ENCODE assay signal across 17 cellular contexts in genomic region chr17:37360632-37361031, GRCh38. TPM values are rescaled to one million over a fixed set of nuclear protein-coding genes. Genes with fewer than 3 reads are reported as not detected.
DNase-seq lines count a peak whose midpoint lies in the region; ATAC-seq, FAIRE-seq and TF ChIP-seq lines count a peak whose summit lies in the region.
"Had no signal": no experiment of that assay in that cellular context is flagged by ENCODE, and none has a peak within 500 bp of the region (broad histone marks: within the 10 kb centered on the region; RNA-seq: fewer than 3 reads in every experiment).

No MANE protein-coding gene starts in this region.

- H3K9ac ChIP-seq in K562 (ENCODE audit: insufficient read depth in 1 of 2, low read depth in 2 of 2, low read length in 2 of 2) = peak overlapping the region in 1 of 2 experiments; percentile 92; a peak in 1 of 4 replicates
- H3K9ac ChIP-seq: parathyroid adenoma, SK-N-SH had no signal

- H3K4me3 ChIP-seq in K562 = no peak overlapping the region
- H3K4me3 ChIP-seq: mucosa of descending colon had no signal

- DNase-seq in HCEC 1CT (peak; percentile 41), K562 (ENCODE audit: extremely low read depth in 1 of 4, low spot score in 3 of 4) (no peak), kidney tubule cell (ENCODE audit: low spot score) (peak; percentile 24), medulla oblongata (ENCODE audit: extremely low spot score) (no peak), NCI-H1694 (lab: John Stamatoyannopoulos, UW) (no peak)
- DNase-seq: activated CD8-positive, alpha-beta memory T cell treated with anti-CD3 and anti-CD28 coated beads, Interleukin-2, amount 50 U/mL, for 48 hours; activated naive CD8-positive, alpha-beta T cell treated with anti-CD3 and anti-CD28 coated beads, Interleukin-2, amount 10 ng/mL, durations not matched to agents 7 days and 5 days; mucosa of descending colon; NCI-H2081; SK-N-SH; stimulated activated CD4-positive, alpha-beta T cell treated with anti-CD3 and anti-CD28 coated beads, Interleukin-15, amount 100 ng/mL, for 24 hours; transverse colon had no signal

- intact Hi-C loops in K562 (cut with micrococcal nuclease) = loop anchor here (10.0 kb wide), 1 partner anchor 76 kb away; no protein-coding TSS in a partner anchor

- no peaks in the 10 kb centered on the region for H4K20me1 ChIP-seq in K562 (replicated peaks; ENCODE audit: control insufficient read depth, insufficient read depth, low read length)

- no peak for TF ChIP-seq EP300 in K562 (IDR thresholded peaks at IDR 0.05; ENCODE audit: low read length)

- ATAC-seq in K562 = no peak
- ATAC-seq in HG02973 (IDR thresholded peaks at IDR 0.05; ENCODE audit: unreplicated experiment) = no peak
- ATAC-seq in GM21526 (IDR thresholded peaks at IDR 0.05; ENCODE audit: low FRiP score, unreplicated experiment) = no peak
- ATAC-seq: mucosa of descending colon had no signal

- H3K27me3 ChIP-seq in K562 (ENCODE audit: control insufficient read depth in 2 of 2, insufficient read depth in 2 of 2, low read length in 2 of 2) = no peaks in the 10 kb centered on the region
- H3K27me3 ChIP-seq: transverse colon had no signal

- CTCF ChIA-PET in K562 (lab: Yijun Ruan, JAX; ENCODE audit: low intra/inter-chr PET ratio) = no interaction called here

- FAIRE-seq in K562 (lab: Jason Lieb, UNC) = no peak

- no TSS peak for BruUV-seq in K562 (replicated peaks; lab: Mats Ljungman, UMichigan)

- H3K36me3 ChIP-seq in K562 (ENCODE audit: control insufficient read depth, insufficient read depth, low read length) = peaks cover 10% of the 10 kb centered on the region; the same call in 1 of the 3 replicates
- H3K36me3 ChIP-seq: transverse colon had no signal

- H3K9me1 ChIP-seq in K562 (ENCODE audit: control insufficient read depth, insufficient read depth, low read length) = no peaks in the 10 kb centered on the region

- TF ChIP-seq CTCF in 22Rv1 (IDR thresholded peaks at IDR 0.05) (no peak), K562 (IDR thresholded peaks at IDR 0.05 in 2 of 3, conservative IDR thresholded peaks at IDR 0.05 in 1 of 3; ENCODE audit: insufficient read depth in 2 of 3, low read depth in 1 of 3, low read length in 3 of 3) (no peak)

- no peak overlapping the region for H3K4me2 ChIP-seq in K562 (ENCODE audit: insufficient read depth, low read length)

- H3K79me2 ChIP-seq in K562 (ENCODE audit: control insufficient read depth, insufficient read depth, low read length) = peaks cover 36% of the 10 kb centered on the region

- no peak for TF ChIP-seq RAD21 in K562 (CRISPR knock-in tag; conservative IDR thresholded peaks at IDR 0.05 in 1 of 2, IDR thresholded peaks at IDR 0.05 in 1 of 2)

- peak overlapping the region; percentile 91 for H3K27ac ChIP-seq in 22Rv1
- H3K27ac ChIP-seq in K562 (ENCODE audit: extremely low read depth, low read depth, low read length) = peak overlapping the region; percentile 97; the same call in 2 of the 3 replicates

- peaks cover 14 to 17% of the 10 kb centered on the region in 2 experiments for H3K4me1 ChIP-seq in K562 (replicated peaks in 1 of 2; ENCODE audit: control insufficient read depth in 2 of 2, insufficient read depth in 2 of 2, low read length in 2 of 2)

- 51% methylated on average over 3 of the region's 3 CpGs for WGBS in K562 (ENCODE audit: insufficient coverage, low coverage, missing lambda C conversion rate)

- peak overlapping the region; percentile 92 for H2AFZ ChIP-seq in K562 (ENCODE audit: low read depth, low read length)

- no peaks in the 10 kb centered on the region for H3K9me3 ChIP-seq in K562 (replicated peaks; ENCODE audit: control insufficient read depth, insufficient read depth, low read depth, low read length)
- H3K9me3 ChIP-seq: mucosa of descending colon, SK-N-SH, transverse colon had no signal

- no peak for TF ChIP-seq POLR2A in K562 (conservative IDR thresholded peaks at IDR 0.05)

- in situ Hi-C loops in K562 (cut with MboI) = no loop called here

- POLR2A ChIA-PET in K562 (lab: Yijun Ruan, JAX) = interaction anchor here (1.0 kb wide), 2 partner anchors 13 to 15 kb away, joined by 3 to 4 read pairs; partner anchors contain the start of gene C17orf78

TF ChIP-seq in K562, 482 proteins besides CTCF, POLR2A, EP300 and RAD21:
- TF ChIP-seq CEBPG (CRISPR knock-in tag; IDR thresholded peaks at IDR 0.05) (no peak), CEBPG (tag; conservative IDR thresholded peaks at IDR 0.05 in 1 of 2, IDR thresholded peaks at IDR 0.05 in 1 of 2) (peak; percentile 37 to 67; a peak in 2 of 4 replicates), ZNF586 (CRISPR knock-in tag; conservative IDR thresholded peaks at IDR 0.05) (no peak), ZNF23 (CRISPR knock-in tag; IDR thresholded peaks at IDR 0.05) (no peak), U2AF1 (optimal IDR thresholded peaks at IDR 0.05; ENCODE audit: low read depth, low read length) (no peak), CEBPB (tag; IDR thresholded peaks at IDR 0.05) (peak; percentile 73), CXXC5 (CRISPR knock-in tag; IDR thresholded peaks at IDR 0.05) (no peak), PML (IDR thresholded peaks at IDR 0.05; ENCODE audit: low read length) (no peak), ZNF79 (CRISPR knock-in tag; IDR thresholded peaks at IDR 0.05; ENCODE audit: low read depth) (no peak)

RNA-seq across cellular contexts. Expression of gene C17orf78, which starts 15.2 kb away (rescaled TPM):
- total RNA-seq in K562 (2011; cell fraction: chromatin; rRNA removed; ENCODE audit: low replicate concordance) = not detected in 2 replicates
- total RNA-seq in K562 (2011; cell fraction: nucleolus; rRNA removed) = not detected in 2 replicates
- not detected in 2 replicates for total RNA-seq in K562 (2011; cell fraction: nucleoplasm; rRNA removed)
- total RNA-seq in K562 (2014; rRNA removed) (not detected in 2 replicates), K562 (2014; rRNA removed; fragmentation: Illumina TruSeq; extraction: Trizol) (not detected in 2 replicates), K562 (2015; rRNA removed; fragmentation: Illumina TruSeq; extraction: Trizol) (not detected in 2 replicates), K562 (2021) (not detected in 2 replicates)
- polyA plus RNA-seq in K562 (2011; rRNA removed) (not detected in 2 replicates), K562 (2014; fragmentation: Illumina TruSeq; extraction: Trizol) (not detected in 2 replicates), K562 (2014; fragmentation: Nextera tagmentation; extraction: Ambion mirVana) (not detected), K562 (2014; rRNA removed) (not detected in 2 replicates)
- polyA plus RNA-seq in K562 (2011; cell fraction: cytosol; rRNA removed) = not detected in 2 replicates
- not detected in 2 replicates for polyA plus RNA-seq in K562 (2011; cell fraction: nucleus; rRNA removed)
- polyA plus RNA-seq in K562 (2012) = not detected in 2 replicates
- polyA minus RNA-seq in K562 (2011; rRNA and poly(A)+ RNA removed) = not detected in 2 replicates
- not detected in 2 replicates for polyA minus RNA-seq in K562 (2011; cell fraction: cytosol; rRNA and poly(A)+ RNA removed)
- not detected in 2 replicates for polyA minus RNA-seq in K562 (2011; cell fraction: nucleus; rRNA and poly(A)+ RNA removed)
- total RNA-seq: activated naive CD8-positive, alpha-beta T cell treated with anti-CD3 and anti-CD28 coated beads, Interleukin-2, amount 10 ng/mL, durations not matched to agents 7 days and 5 days; fibroblast of lung; mucosa of descending colon; transverse colon had no signal
- polyA plus RNA-seq: fibroblast of lung, SK-N-SH had no signal

RNA-seq across cellular contexts. Expression of gene ACACA, which starts 46.0 kb away (rescaled TPM):
- 448 and 898 TPM in 2 replicates for total RNA-seq in K562 (2011; cell fraction: chromatin; rRNA removed; ENCODE audit: low replicate concordance)
- 215 and 247 TPM in 2 replicates for total RNA-seq in K562 (2011; cell fraction: nucleolus; rRNA removed)
- total RNA-seq in K562 (2011; cell fraction: nucleoplasm; rRNA removed) = 361 and 377 TPM in 2 replicates
- total RNA-seq in K562 (2014; rRNA removed) (47.0 and 67.8 TPM in 2 replicates), K562 (2014; rRNA removed; fragmentation: Illumina TruSeq; extraction: Trizol) (88.4 and 95.3 TPM in 2 replicates), K562 (2015; rRNA removed; fragmentation: Illumina TruSeq; extraction: Trizol) (94.7 and 100 TPM in 2 replicates), K562 (2021) (135 and 151 TPM in 2 replicates)
- polyA plus RNA-seq in K562 (2011; rRNA removed) (64.7 and 103 TPM in 2 replicates), K562 (2014; fragmentation: Illumina TruSeq; extraction: Trizol) (93.5 and 94.1 TPM in 2 replicates), K562 (2014; fragmentation: Nextera tagmentation; extraction: Ambion mirVana) (10 to 100 TPM; 35.9 to 42.9 TPM), K562 (2014; rRNA removed) (54.9 and 55.3 TPM in 2 replicates)
- 76.2 and 81.2 TPM in 2 replicates for polyA plus RNA-seq in K562 (2011; cell fraction: cytosol; rRNA removed)
- polyA plus RNA-seq in K562 (2011; cell fraction: nucleus; rRNA removed) = 143 and 189 TPM in 2 replicates
- polyA plus RNA-seq in K562 (2012) = 48.1 and 76.8 TPM in 2 replicates
- 202 and 328 TPM in 2 replicates for polyA minus RNA-seq in K562 (2011; rRNA and poly(A)+ RNA removed)
- polyA minus RNA-seq in K562 (2011; cell fraction: cytosol; rRNA and poly(A)+ RNA removed) = 111 and 229 TPM in 2 replicates
- polyA minus RNA-seq in K562 (2011; cell fraction: nucleus; rRNA and poly(A)+ RNA removed) = 265 and 290 TPM in 2 replicates

RNA-seq across cellular contexts. Expression of gene TADA2A, which starts 46.1 kb away (rescaled TPM):
- 94.9 and 117 TPM in 2 replicates for total RNA-seq in K562 (2011; cell fraction: chromatin; rRNA removed; ENCODE audit: low replicate concordance)
- 54.7 and 67.1 TPM in 2 replicates for total RNA-seq in K562 (2011; cell fraction: nucleolus; rRNA removed)
- total RNA-seq in K562 (2011; cell fraction: nucleoplasm; rRNA removed) = 48.3 and 51.1 TPM in 2 replicates
- total RNA-seq in K562 (2014; rRNA removed) (13.8 and 20.0 TPM in 2 replicates), K562 (2014; rRNA removed; fragmentation: Illumina TruSeq; extraction: Trizol) (25.0 and 27.0 TPM in 2 replicates), K562 (2015; rRNA removed; fragmentation: Illumina TruSeq; extraction: Trizol) (21.8 and 24.1 TPM in 2 replicates), K562 (2021) (24.8 and 26.9 TPM in 2 replicates)
- polyA plus RNA-seq in K562 (2011; rRNA removed) (13.6 and 24.6 TPM in 2 replicates), K562 (2014; fragmentation: Illumina TruSeq; extraction: Trizol) (27.1 and 37.7 TPM in 2 replicates), K562 (2014; fragmentation: Nextera tagmentation; extraction: Ambion mirVana) (10 to 100 TPM; 28.0 to 33.5 TPM), K562 (2014; rRNA removed) (18.5 and 21.3 TPM in 2 replicates)
- polyA plus RNA-seq in K562 (2011; cell fraction: cytosol; rRNA removed) = 7.5 and 9.1 TPM in 2 replicates
- 32.1 and 42.8 TPM in 2 replicates for polyA plus RNA-seq in K562 (2011; cell fraction: nucleus; rRNA removed)
- polyA plus RNA-seq in K562 (2012) = 21.9 and 30.7 TPM in 2 replicates
- polyA minus RNA-seq in K562 (2011; rRNA and poly(A)+ RNA removed) = 37.8 and 62.7 TPM in 2 replicates
- 10.0 and 13.8 TPM in 2 replicates for polyA minus RNA-seq in K562 (2011; cell fraction: cytosol; rRNA and poly(A)+ RNA removed)
- 32.9 and 33.0 TPM in 2 replicates for polyA minus RNA-seq in K562 (2011; cell fraction: nucleus; rRNA and poly(A)+ RNA removed)

Comparison
In these comparisons a context has a peak if more than half of its experiments do, and no peak if none do; other contexts are left out.
1. DNase-seq: peak in HCEC 1CT (single experiment) and kidney tubule cell (single experiment); none in K562 (0 of 4), medulla oblongata (single experiment) and NCI-H1694 (single experiment).